Comparison of ENCODE assay signal across 11 cellular contexts in genomic region chr10:78757542-78757941, GRCh38.
DNase-seq lines count a peak whose midpoint lies in the region; ATAC-seq and TF ChIP-seq lines count a peak whose summit lies in the region.
"Had no signal": no experiment of that assay in that cellular context is flagged by ENCODE, and none has a peak within 500 bp of the region (broad histone marks: within the 10 kb centered on the region; RNA-seq: fewer than 3 reads in every experiment).

No MANE protein-coding gene starts in this region.

- CTCF ChIA-PET in PC-3 (lab: Charles Lee): interaction anchor here (0.7 kb wide), 1 partner anchor 236 kb away, joined by 3 read pairs; no protein-coding TSS in a partner anchor

- no peaks in the 10 kb centered on the region for H3K79me2 ChIP-seq in PC-3 (ENCODE audit: low read length)
- no peaks in the 10 kb centered on the region for H3K79me2 ChIP-seq in fibroblast of lung (ENCODE audit: control insufficient read depth, insufficient read depth, low read length)

- TF ChIP-seq CTCF in PC-3 (conservative IDR thresholded peaks at IDR 0.05; ENCODE audit: low read depth, low read length) (no peak), fibroblast of lung (conservative IDR thresholded peaks at IDR 0.05 in 1 of 2, IDR thresholded peaks at IDR 0.05 in 1 of 2; ENCODE audit: low read depth in 1 of 2, low read length in 2 of 2) (no peak), osteocyte (IDR thresholded peaks at IDR 0.05) (no peak)

- H3K27me3 Mint-ChIP-seq in osteocyte (ENCODE audit: unreplicated experiment): no peaks in the 10 kb centered on the region

- no peak overlapping the region for H3K4me3 Mint-ChIP-seq in osteocyte (ENCODE audit: unreplicated experiment)

- no peaks in the 10 kb centered on the region for H3K9me2 ChIP-seq in PC-3 (replicated peaks; ENCODE audit: low read length)

- no peaks in the 10 kb centered on the region for H3K36me3 ChIP-seq in PC-3 (ENCODE audit: low read depth, low read length)
- no peaks in the 10 kb centered on the region for H3K36me3 ChIP-seq in fibroblast of lung (ENCODE audit: control insufficient read depth, insufficient read depth, low read length)
- H3K36me3 ChIP-seq: tibial nerve had no signal

- DNase-seq in CD1c-positive myeloid dendritic cell (ENCODE audit: extremely low spot score) (peak; percentile 26), PC-3 (peak; percentile 95), fibroblast of lung (ENCODE audit: low read depth in 2 of 2) (peak; percentile 65 to 95), osteocyte (ENCODE audit: extremely low spot score, unreplicated experiment) (no peak), NOMO-1 treated with DMSO at 0.1 percent for 48 hours (lab: John Stamatoyannopoulos, UW; ENCODE audit: unreplicated experiment) (no peak), pons (ENCODE audit: low spot score) (no peak), NCI-H2029 (lab: John Stamatoyannopoulos, UW) (no peak)
- DNase-seq: activated CD4-positive, CD25-positive, alpha-beta regulatory T cell; activated naive CD4-positive, alpha-beta T cell treated with Interleukin-2 at 50 U/mL for 16 hours had no signal

- peak; percentile 4 for ATAC-seq in PC-3
- no peak for ATAC-seq in GM19455 (IDR thresholded peaks at IDR 0.05; ENCODE audit: unreplicated experiment)

- H3K27ac ChIP-seq in PC-3 (ENCODE audit: low read length) (peak overlapping the region; percentile 73), fibroblast of lung (ENCODE audit: insufficient read depth, low read length) (peak overlapping the region; percentile 51)

- H4K20me1 ChIP-seq in PC-3 (ENCODE audit: low read length): no peaks in the 10 kb centered on the region
- no peaks in the 10 kb centered on the region for H4K20me1 ChIP-seq in fibroblast of lung (ENCODE audit: control insufficient read depth, extremely low read depth, insufficient read depth, low read length)

- peak overlapping the region; percentile 39 for H2AFZ ChIP-seq in PC-3 (ENCODE audit: low read length)
- no peak overlapping the region for H2AFZ ChIP-seq in fibroblast of lung (ENCODE audit: low read length)

- H3K4me1 ChIP-seq in PC-3 (ENCODE audit: insufficient read depth, low read length) (peaks cover 28% of the 10 kb centered on the region), fibroblast of lung (ENCODE audit: control insufficient read depth, extremely low read depth, insufficient read depth, low read length) (peaks cover 19% of the 10 kb centered on the region)

- H3K27me3 ChIP-seq in PC-3 (ENCODE audit: low read length) (no peaks in the 10 kb centered on the region), fibroblast of lung (ENCODE audit: control insufficient read depth, insufficient read depth, low read length) (no peaks in the 10 kb centered on the region)
- H3K27me3 ChIP-seq: tibial nerve had no signal

- peaks cover 2% of the 10 kb centered on the region for H3K36me3 Mint-ChIP-seq in osteocyte (ENCODE audit: unreplicated experiment)

- H3K9ac ChIP-seq in PC-3 (ENCODE audit: low read length): peak overlapping the region; percentile 55
- no peak overlapping the region for H3K9ac ChIP-seq in fibroblast of lung (ENCODE audit: insufficient read depth, low read length)

- no peak overlapping the region; the same call in 1 of the 2 replicates for H3K4me3 ChIP-seq in PC-3 (ENCODE audit: low read length)
- no peak overlapping the region for H3K4me3 ChIP-seq in fibroblast of lung (replicated peaks in 1 of 4; ENCODE audit: control extremely low read depth in 1 of 4, insufficient read depth in 1 of 4, low read depth in 3 of 4, low read length in 4 of 4)
- H3K4me3 ChIP-seq: tibial nerve had no signal

- H3K9me3 Mint-ChIP-seq in osteocyte (ENCODE audit: unreplicated experiment): no peaks in the 10 kb centered on the region

- BruUV-seq in PC-3 (replicated peaks; lab: Mats Ljungman, UMichigan): no TSS peak

- intact Hi-C loops in PC-3 (cut with micrococcal nuclease): loop anchor here (1.0 to 10.0 kb wide), 6 partner anchors 48 to 503 kb away; no protein-coding TSS in a partner anchor

- peak overlapping the region; percentile 91 for H3K27ac Mint-ChIP-seq in osteocyte (ENCODE audit: unreplicated experiment)

- H3K4me1 Mint-ChIP-seq in osteocyte (ENCODE audit: unreplicated experiment): peaks cover 38% of the 10 kb centered on the region

- POLR2A ChIA-PET in PC-3 (lab: Charles Lee; ENCODE audit: unreplicated experiment): interaction anchor here (0.6 kb wide), 2 partner anchors 181 to 374 kb away, joined by 3 read pairs; no protein-coding TSS in a partner anchor

- H3K9me3 ChIP-seq in PC-3 (ENCODE audit: low read length) (no peaks in the 10 kb centered on the region), fibroblast of lung (ENCODE audit: control insufficient read depth, insufficient read depth, low read depth, low read length) (no peaks in the 10 kb centered on the region)
- H3K9me3 ChIP-seq: tibial nerve had no signal

- H3F3A ChIP-seq in PC-3 (ENCODE audit: low read length, unreplicated experiment): peaks cover 6% of the 10 kb centered on the region

- H3K4me2 ChIP-seq in PC-3 (ENCODE audit: low read length) (peak overlapping the region; percentile 51), fibroblast of lung (ENCODE audit: extremely low read depth, insufficient read depth, low read length) (no peak overlapping the region)

Comparison
In these comparisons a context has a peak if more than half of its experiments do, and no peak if none do; other contexts are left out.
1. DNase-seq: peak in CD1c-positive myeloid dendritic cell (single experiment), PC-3 (single experiment) and fibroblast of lung (2 of 2); none in osteocyte (single experiment), NOMO-1 treated with DMSO at 0.1 percent for 48 hours (single experiment), pons (single experiment) and NCI-H2029 (single experiment).